ENCODE assay signal across 9 cellular contexts in the genomic region with DNA sequence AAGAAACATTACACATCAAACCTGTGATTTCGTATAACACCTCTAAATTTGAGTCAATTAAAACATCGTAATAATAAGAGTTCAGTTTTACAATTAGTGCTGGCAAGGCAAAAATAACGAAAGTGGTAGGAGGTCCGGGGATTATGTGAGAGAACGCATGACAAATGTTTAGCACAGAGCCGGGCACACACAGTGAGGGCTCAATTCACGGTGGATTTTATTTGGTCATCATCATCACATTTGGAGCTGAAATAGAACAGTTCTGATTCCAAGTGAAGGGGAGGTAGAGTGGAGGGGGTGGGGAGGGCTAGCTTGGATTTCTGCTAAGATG. TPM values are rescaled to one million over a fixed set of nuclear protein-coding genes. Genes with fewer than 3 reads are reported as not detected.
DNase-seq lines count a peak whose midpoint lies in the region; ATAC-seq and TF ChIP-seq lines count a peak whose summit lies in the region.
"Had no signal": no experiment of that assay in that cellular context is flagged by ENCODE, and none has a peak within 500 bp of the region (broad histone marks: within the 10 kb centered on the region; RNA-seq: fewer than 3 reads in every experiment).

No MANE protein-coding gene starts in this region.

- H3K4me3 ChIP-seq in GM12865 (ENCODE audit: low read depth, low read length) (peak overlapping the region; percentile 78), SJSA1 (peak overlapping the region; percentile 53), fibroblast of mammary gland (ENCODE audit: control insufficient read depth, low read depth, low read length) (peak overlapping the region; percentile 64), sigmoid colon (peak overlapping the region; percentile 40 to 76 (median 58))

- H3K4me1 ChIP-seq in SJSA1 (replicated peaks) (peaks cover 18% of the 10 kb centered on the region), sigmoid colon (peaks cover 0 to 13% (median 12%) of the 10 kb centered on the region in 4 donors)

- no peaks in the 10 kb centered on the region for H3K9me3 ChIP-seq in SJSA1 (replicated peaks)
- H3K9me3 ChIP-seq in sigmoid colon = no peaks in the 10 kb centered on the region

- no peaks in the 10 kb centered on the region for H3K27me3 ChIP-seq in SJSA1 (replicated peaks)
- H3K27me3 ChIP-seq in sigmoid colon = no peaks in the 10 kb centered on the region

- no peak for DNase-seq in GM12865 (ENCODE audit: low read depth)
- no peak for DNase-seq in SJSA1 (ENCODE audit: low read depth in 1 of 2, low spot score in 2 of 2)
- no peak for DNase-seq in fibroblast of mammary gland (ENCODE audit: low read depth)
- DNase-seq in sigmoid colon = no peak
- no peak for DNase-seq in Ammon's horn (ENCODE audit: low spot score)
- DNase-seq in NOMO-1 treated with DMSO at 0.1 percent for 48 hours (lab: John Stamatoyannopoulos, UW; ENCODE audit: unreplicated experiment) = no peak
- DNase-seq in ACHN = no peak
- DNase-seq: NCI-H2171 treated with DMSO at 0.1 percent for 48 hours had no signal

- no peak for TF ChIP-seq EP300 in sigmoid colon (IDR thresholded peaks at IDR 0.05)

- WGBS in sigmoid colon, 2 donors = 72 to 82% methylated on average over 7 of the region's 7 CpGs

- no peak overlapping the region for H3K27ac ChIP-seq in SJSA1
- peak overlapping the region; percentile 75 to 84 (median 77) for H3K27ac ChIP-seq in sigmoid colon

- TF ChIP-seq CTCF in GM12865 (IDR thresholded peaks at IDR 0.05; ENCODE audit: insufficient read depth, low read depth, low read length, missing control alignments) (no peak), fibroblast of mammary gland (conservative IDR thresholded peaks at IDR 0.05; ENCODE audit: control insufficient read depth, insufficient read depth, low read depth, low read length) (no peak), sigmoid colon (IDR thresholded peaks at IDR 0.05) (no peak)

- intact Hi-C loops in sigmoid colon (cut with DNase I) = loop anchor here (2.0 to 5.0 kb wide), 2 partner anchors 18 to 40 kb away; no protein-coding TSS in a partner anchor

- in situ Hi-C loops in ACHN (cut with HindIII; ENCODE audit: low pct_ligation_motif_present, low pct_unique_long_range_greater_than_20kb, low sequenced_read_pairs) = no loop called here

- ATAC-seq in HG02852 (IDR thresholded peaks at IDR 0.05; ENCODE audit: unreplicated experiment) = no peak

- H3K36me3 ChIP-seq in SJSA1 (no peaks in the 10 kb centered on the region), sigmoid colon (no peaks in the 10 kb centered on the region)

- no peak for TF ChIP-seq POLR2A in sigmoid colon (IDR thresholded peaks at IDR 0.05)

RNA-seq across cellular contexts. Expression of a gene that starts 20.0 kb away (rescaled TPM):
- 310 and 399 TPM in 2 replicates for total RNA-seq in SJSA1 (2014; rRNA removed; shearing (Covaris generic))
- 100 to 1,000 TPM; 320 to 452 (median 393) TPM for total RNA-seq in sigmoid colon
- polyA plus RNA-seq in sigmoid colon = 1,000 to 10,000 TPM in 2 of 3 donors, 100 to 1,000 TPM in 1; 807 to 2,184 (median 1,596) TPM
